In the genomic region with DNA sequence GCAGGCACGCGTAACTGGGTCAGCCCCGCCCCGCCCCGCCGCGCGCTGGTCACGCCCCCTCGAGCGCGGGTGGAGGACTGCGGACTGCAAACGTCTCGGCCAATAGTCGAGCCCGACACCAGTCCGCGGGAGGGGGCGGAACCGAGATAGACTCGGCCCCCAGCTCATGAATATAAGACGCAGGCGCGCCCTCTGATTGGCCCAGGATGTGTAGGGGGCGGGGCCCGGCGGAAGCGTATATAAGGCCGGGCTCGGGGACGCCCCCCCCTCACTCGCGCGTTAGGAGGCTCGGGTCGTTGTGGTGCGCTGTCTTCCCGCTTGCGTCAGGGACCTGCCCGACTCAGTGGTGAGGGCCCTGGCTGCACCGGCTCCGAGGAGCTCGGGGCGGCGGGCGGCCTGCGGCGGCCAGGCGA, we compare ENCODE assay signal across 8 cellular contexts. TPM values are rescaled to one million over a fixed set of nuclear protein-coding genes. Genes with fewer than 3 reads are reported as not detected.
DNase-seq lines count a peak whose midpoint lies in the region; ATAC-seq and TF ChIP-seq lines count a peak whose summit lies in the region.

CIRBP (plus strand) TSS at position 268 of the 413 bp plus-strand sequence. CDS start 1,602 bp downstream, outside the sequence.

- CTCF ChIA-PET in Panc1 (lab: Charles Lee), result interaction anchor here (2.1 kb wide), 1 partner anchor 25 kb away, joined by 6 read pairs; no protein-coding TSS in a partner anchor

- peak within 1 kb of the TSS; percentile 95 for H3K4me2 ChIP-seq in KMS-11

- H3K9me3 Mint-ChIP-seq in activated T-cell treated with anti-CD3 and anti-CD28 coated beads, Interleukin-2, amount 50 U/mL, for 24 hours, result no peaks in the 10 kb centered on the region

- peak; percentile 51 for DNase-seq in DMS153 treated with DMSO at 0.1 percent for 48 hours (lab: John Stamatoyannopoulos, UW; ENCODE audit: unreplicated experiment)
- no peak for DNase-seq in Panc1 (ENCODE audit: low read depth, low spot score)
- DNase-seq in activated T-cell treated with anti-CD3 and anti-CD28 coated beads, Interleukin-2, amount 50 U/mL, for 24 hours, result peak; percentile 99
- peak; percentile 100 for DNase-seq in erythroblast (lab: John Stamatoyannopoulos, UW)
- peak; percentile 98 to 99 for DNase-seq in stimulated activated CD8-positive, alpha-beta memory T cell treated with anti-CD3 and anti-CD28 coated beads, Interleukin-7, amount 100 ng/mL, for 1 hour (ENCODE audit: low read depth in 2 of 2)

- intact Hi-C loops in Panc1 (cut with micrococcal nuclease; ENCODE audit: unreplicated experiment), result no loop called here

- H3K27me3 ChIP-seq in KMS-11 (ENCODE audit: insufficient read depth, low read depth) (no peaks in the 10 kb centered on the region), Panc1 (ENCODE audit: control insufficient read depth, insufficient read depth, low read length) (no peaks in the 10 kb centered on the region), muscle layer of colon (ENCODE audit: control insufficient read depth in 1 of 2, insufficient read depth in 2 of 2, low read length in 2 of 2) (no peaks in the 10 kb centered on the region)

- peak within 1 kb of the TSS; percentile 97 for H3K27ac Mint-ChIP-seq in activated T-cell treated with anti-CD3 and anti-CD28 coated beads, Interleukin-2, amount 50 U/mL, for 24 hours

- H3K27ac ChIP-seq in KMS-11 (peak within 1 kb of the TSS; percentile 81), Panc1 (ENCODE audit: low read length) (peak within 1 kb of the TSS; percentile 91), muscle layer of colon (ENCODE audit: low read depth, low read length) (peak within 1 kb of the TSS; percentile 98)

- H3K79me2 ChIP-seq in KMS-11 (ENCODE audit: insufficient read depth, low read depth), result peaks cover 36% of the 10 kb centered on the region

- in situ Hi-C loops in Panc1 (cut with HindIII; ENCODE audit: low pct_unique_long_range_greater_than_20kb, low sequenced_read_pairs), result no loop called here

- H3K9me3 ChIP-seq in Panc1 (ENCODE audit: control insufficient read depth, insufficient read depth, low read depth, low read length) (no peaks in the 10 kb centered on the region), muscle layer of colon (ENCODE audit: low read length) (no peaks in the 10 kb centered on the region)

- peak within 1 kb of the TSS; percentile 91 for H3K4me3 Mint-ChIP-seq in activated T-cell treated with anti-CD3 and anti-CD28 coated beads, Interleukin-2, amount 50 U/mL, for 24 hours

- H3K4me3 ChIP-seq in KMS-11 (IDR thresholded peaks at IDR 0.05; ENCODE audit: insufficient read depth, low read depth, low read length) (peak within 1 kb of the TSS; percentile 50), Panc1 (ENCODE audit: low read depth in 2 of 2, low read length in 2 of 2) (peak within 1 kb of the TSS; percentile 54 to 72), muscle layer of colon (ENCODE audit: low read depth in 1 of 2, low read length in 2 of 2) (peak within 1 kb of the TSS; percentile 76 to 83)

- peak; percentile 98 for TF ChIP-seq POLR2A in erythroblast (IDR thresholded peaks at IDR 0.05; ENCODE audit: low read length)

- BruUV-seq in Panc1 (replicated peaks; lab: Mats Ljungman, UMichigan), result no TSS peak

- peak within 1 kb of the TSS; percentile 72 for H3K9ac ChIP-seq in KMS-11
- H3K9ac ChIP-seq in muscle layer of colon (ENCODE audit: low read length), result peak within 1 kb of the TSS; percentile 91

- H3K4me1 ChIP-seq in KMS-11 (ENCODE audit: low read depth, poor library complexity, severe bottlenecking) (peaks cover 35% of the 10 kb centered on the region), Panc1 (ENCODE audit: control insufficient read depth, insufficient read depth, low read length) (peaks cover 40% of the 10 kb centered on the region), muscle layer of colon (ENCODE audit: insufficient read depth, low read length) (peaks cover 63% of the 10 kb centered on the region)

- peak within 1 kb of the TSS; percentile 36; the same call in 1 of the 2 replicates for H2AFZ ChIP-seq in KMS-11 (ENCODE audit: low read depth)

- H3K36me3 Mint-ChIP-seq in activated T-cell treated with anti-CD3 and anti-CD28 coated beads, Interleukin-2, amount 50 U/mL, for 24 hours (ENCODE audit: low read depth), result peaks cover 58% of the 10 kb centered on the region

- ATAC-seq in GM21717 (IDR thresholded peaks at IDR 0.05; ENCODE audit: unreplicated experiment) (peak; percentile 46), Panc1 (peak; percentile 64)

- H3K36me3 ChIP-seq in KMS-11 (ENCODE audit: insufficient read depth) (peaks cover 21% of the 10 kb centered on the region; the same call in 1 of the 2 replicates), Panc1 (ENCODE audit: control insufficient read depth, insufficient read depth, low read length) (no peaks in the 10 kb centered on the region; the same call in 1 of the 2 replicates), muscle layer of colon (ENCODE audit: insufficient read depth, low read length) (peaks cover 36% of the 10 kb centered on the region)

- TF ChIP-seq CTCF in KMS-11 (conservative IDR thresholded peaks at IDR 0.05; ENCODE audit: low read depth, low read length) (no peak), Panc1 (IDR thresholded peaks at IDR 0.05) (no peak)

- peaks cover 79% of the 10 kb centered on the region for H3K4me1 Mint-ChIP-seq in activated T-cell treated with anti-CD3 and anti-CD28 coated beads, Interleukin-2, amount 50 U/mL, for 24 hours (ENCODE audit: low read depth)

- H4K20me1 ChIP-seq in KMS-11 (ENCODE audit: insufficient read depth), result no peaks in the 10 kb centered on the region

- H3K27me3 Mint-ChIP-seq in activated T-cell treated with anti-CD3 and anti-CD28 coated beads, Interleukin-2, amount 50 U/mL, for 24 hours, result no peaks in the 10 kb centered on the region

- POLR2A ChIA-PET in Panc1 (lab: Charles Lee), result interaction anchor here (0.6 to 0.8 kb wide), 4 partner anchors 10 to 69 kb away, joined by 3 to 5 read pairs (median 4); no protein-coding TSS in a partner anchor

RNA-seq across cellular contexts. Expression of gene CIRBP, which starts in this region (rescaled TPM):
- total RNA-seq in Panc1 (2021; ENCODE audit: unreplicated experiment), result 66.6 TPM
- 101 TPM for polyA plus RNA-seq in Panc1 (2012; ENCODE audit: insufficient read length)
